Comparison of ENCODE assay signal across 9 cellular contexts in genomic region chr1:30907390-30907640, GRCh38. TPM values are rescaled to one million over a fixed set of nuclear protein-coding genes. Genes with fewer than 3 reads are reported as not detected.
DNase-seq lines count a peak whose midpoint lies in the region; ATAC-seq and TF ChIP-seq lines count a peak whose summit lies in the region.
"Had no signal": no experiment of that assay in that cellular context is flagged by ENCODE, and none has a peak within 500 bp of the region (broad histone marks: within the 10 kb centered on the region; RNA-seq: fewer than 3 reads in every experiment).

No MANE protein-coding gene starts in this region.

- H3K9me3 ChIP-seq in adrenal gland (replicated peaks in 1 of 3) (no peaks in the 10 kb centered on the region), iPS-20b (ENCODE audit: insufficient read depth, low read depth, low read length) (no peaks in the 10 kb centered on the region), smooth muscle cell (replicated peaks; ENCODE audit: low read depth) (no peaks in the 10 kb centered on the region)

- H3K36me3 ChIP-seq in adrenal gland (replicated peaks in 1 of 2) (no peaks in the 10 kb centered on the region), iPS-20b (ENCODE audit: insufficient read depth, low read depth, low read length) (no peaks in the 10 kb centered on the region), smooth muscle cell (ENCODE audit: low read depth) (no peaks in the 10 kb centered on the region)

- peak overlapping the region; percentile 62 for H3K27ac Mint-ChIP-seq in HFFc6

- peak overlapping the region; percentile 35 to 92 (median 64) for H3K4me3 ChIP-seq in adrenal gland
- H3K4me3 ChIP-seq in iPS-20b (ENCODE audit: low read length), result peak overlapping the region; percentile 69
- peak overlapping the region; percentile 67 for H3K4me3 ChIP-seq in smooth muscle cell

- H3K36me3 Mint-ChIP-seq in HFFc6 (ENCODE audit: low read depth), result no peaks in the 10 kb centered on the region

- no peaks in the 10 kb centered on the region for H3K27me3 ChIP-seq in adrenal gland
- peaks cover 20% of the 10 kb centered on the region for H3K27me3 ChIP-seq in iPS-20b (ENCODE audit: insufficient read depth, low read length)
- H3K27me3 ChIP-seq in smooth muscle cell (ENCODE audit: low read depth), result no peaks in the 10 kb centered on the region

- TF ChIP-seq POLR2A in adrenal gland (IDR thresholded peaks at IDR 0.05), result no peak

- DNase-seq in HFFc6 (no peak), adrenal gland (no peak), smooth muscle cell (lab: John Stamatoyannopoulos, UW; ENCODE audit: unreplicated experiment) (no peak), NCI-H187 treated with DMSO at 0.1 percent for 48 hours (lab: John Stamatoyannopoulos, UW) (no peak)
- DNase-seq: left cardiac atrium had no signal

- H3K4me2 ChIP-seq in smooth muscle cell, result peak overlapping the region; percentile 95

- H3K27ac ChIP-seq in adrenal gland (peak overlapping the region in 4 of 5 donors; percentile 55 to 94 (median 76)), iPS-20b (ENCODE audit: low read length) (no peak overlapping the region), smooth muscle cell (ENCODE audit: low read depth) (no peak overlapping the region)

- ATAC-seq in activated CD4-positive, CD25-positive, alpha-beta regulatory T cell treated with anti-CD3 and anti-CD28 coated beads, Interleukin-2, amount 50 U/mL, for 24 hours, result no peak
- ATAC-seq in GM18498 (IDR thresholded peaks at IDR 0.05; ENCODE audit: unreplicated experiment) (no peak), GM18870 (IDR thresholded peaks at IDR 0.05; ENCODE audit: unreplicated experiment) (no peak)

- no peaks in the 10 kb centered on the region for H3K9me3 Mint-ChIP-seq in HFFc6

- H3K4me3 Mint-ChIP-seq in HFFc6, result peak overlapping the region; percentile 91

- H2AFZ ChIP-seq in smooth muscle cell (ENCODE audit: low read depth), result no peak overlapping the region

- H3K4me1 ChIP-seq in adrenal gland (replicated peaks in 1 of 2), result peaks cover 56 to 60% of the 10 kb centered on the region in 2 donors
- peaks cover 25% of the 10 kb centered on the region for H3K4me1 ChIP-seq in iPS-20b (ENCODE audit: insufficient read depth, low read length)
- H3K4me1 ChIP-seq in smooth muscle cell (ENCODE audit: low read depth), result peaks cover 25% of the 10 kb centered on the region

- WGBS in adrenal gland, 4 donors, result 30 to 40% (median 33%) methylated on average over 4 of the region's 4 CpGs
- WGBS in smooth muscle cell (ENCODE audit: low lambda C conversion rate), result 33% methylated on average over 1 of the region's 4 CpGs

- H3K79me2 ChIP-seq in smooth muscle cell (ENCODE audit: low read depth), result peaks cover 34% of the 10 kb centered on the region

- H3K9ac ChIP-seq in iPS-20b (ENCODE audit: low read depth, low read length) (peak overlapping the region; percentile 46; the same call in 1 of the 2 replicates), smooth muscle cell (ENCODE audit: low read depth) (no peak overlapping the region)

- intact Hi-C loops in adrenal gland (cut with DNase I), result no loop called here

- peaks cover 51% of the 10 kb centered on the region for H3K4me1 Mint-ChIP-seq in HFFc6 (ENCODE audit: low read depth)

- H3F3A ChIP-seq in smooth muscle cell (ENCODE audit: low read depth), result peaks cover 9% of the 10 kb centered on the region

- H4K20me1 ChIP-seq in smooth muscle cell (ENCODE audit: low read depth), result peaks cover 52% of the 10 kb centered on the region

- H3K27me3 Mint-ChIP-seq in HFFc6 (ENCODE audit: insufficient read depth), result peaks cover 1% of the 10 kb centered on the region; the same call in 1 of the 2 replicates

- TF ChIP-seq CTCF in HFFc6 (IDR thresholded peaks at IDR 0.05) (no peak), adrenal gland (IDR thresholded peaks at IDR 0.05) (no peak), smooth muscle cell (IDR thresholded peaks at IDR 0.05; ENCODE audit: borderline replicate concordance, insufficient read depth, poor library complexity, severe bottlenecking) (no peak)

RNA-seq across cellular contexts. Expression of gene SDC3, which starts 1.2 kb away (rescaled TPM):
- total RNA-seq in HFFc6 (2021; fragmentation: NEBNext Ultra II Directional; extraction: Animal tissue kit (Norgen Biotek cat#: 25700)), result 10 to 100 TPM; 50.9 to 60.5 (median 56.7) TPM
- total RNA-seq in adrenal gland (100 to 1,000 TPM; 119 to 536 (median 209) TPM), smooth muscle cell (45.8 and 46.3 TPM in 2 replicates)
- polyA plus RNA-seq in adrenal gland (100 to 1,000 TPM in 2 of 3 donors, 10 to 100 TPM in 1; 85.5 to 190 (median 101) TPM), smooth muscle cell (86.8 and 112 TPM in 2 replicates)

Comparison
In these comparisons a context has a peak if more than half of its experiments do, and no peak if none do; other contexts are left out.
1. H3K27ac ChIP-seq: peak in adrenal gland (4 of 5); none in iPS-20b (single experiment) and smooth muscle cell (single experiment).
2. Peak in every context shown above with its lines, with median percentiles within 50 percentile points of each other: H3K4me3 ChIP-seq.